In the genomic region with DNA sequence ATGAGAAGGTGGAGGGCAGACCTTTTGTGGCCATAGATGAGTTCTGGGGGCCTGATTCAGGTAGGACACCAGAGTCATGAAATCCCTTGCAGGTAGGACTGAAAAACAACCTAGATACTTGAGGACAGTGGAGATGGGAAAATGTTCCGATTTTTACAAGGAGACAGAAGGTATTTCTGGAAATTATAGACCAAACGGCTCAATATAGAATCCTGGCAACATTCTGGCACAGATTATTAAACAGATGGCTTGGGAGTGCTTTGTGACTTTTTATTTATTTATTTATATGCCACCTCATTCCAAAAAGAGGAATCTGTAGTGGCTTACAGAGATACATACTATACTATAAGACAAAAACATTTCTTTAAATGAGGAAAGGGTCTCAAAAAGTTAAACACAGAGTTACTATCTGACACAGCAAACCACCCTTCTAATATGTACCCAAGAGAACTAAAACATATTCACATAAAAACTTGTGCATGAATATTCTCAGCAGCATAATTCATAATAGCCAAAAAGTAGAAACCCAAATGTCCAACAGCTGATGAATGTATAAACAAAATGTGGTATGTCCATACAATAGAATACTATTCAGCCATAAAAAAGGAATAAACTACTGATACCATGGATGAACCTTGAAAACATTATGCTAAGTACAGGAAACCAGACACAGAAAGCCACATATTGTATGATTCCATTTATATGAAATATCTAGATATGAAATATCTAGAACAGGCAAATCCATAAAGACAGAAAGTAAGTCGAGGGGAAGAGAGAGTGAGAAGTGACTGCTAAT, we compare ENCODE assay signal across 15 cellular contexts. TPM values are rescaled to one million over a fixed set of nuclear protein-coding genes. Genes with fewer than 3 reads are reported as not detected.
DNase-seq lines count a peak whose midpoint lies in the region; ATAC-seq, FAIRE-seq and TF ChIP-seq lines count a peak whose summit lies in the region.
"Had no signal": no experiment of that assay in that cellular context is flagged by ENCODE, and none has a peak within 500 bp of the region (broad histone marks: within the 10 kb centered on the region; RNA-seq: fewer than 3 reads in every experiment).

No MANE protein-coding gene starts in this region.

- no peak overlapping the region for H2BK12ac ChIP-seq in H1 (ENCODE audit: low read depth, low read length)

- H3K4ac ChIP-seq in H1 (replicated peaks; ENCODE audit: insufficient read length, low read depth, low read length), result no peak overlapping the region

- TF ChIP-seq EP300 in H1 (IDR thresholded peaks at IDR 0.05; ENCODE audit: borderline replicate concordance in 1 of 2, low read depth in 2 of 2, low read length in 2 of 2), result no peak

- H3K4me1 Mint-ChIP-seq in activated CD8-positive, alpha-beta memory T cell treated with anti-CD3 and anti-CD28 coated beads, Interleukin-2, amount 10 ng/mL, durations not matched to agents 7 days and 5 days, result no peaks in the 10 kb centered on the region
- H3K4me1 Mint-ChIP-seq: B cell had no signal

- H3K36me3 Mint-ChIP-seq in activated CD8-positive, alpha-beta memory T cell treated with anti-CD3 and anti-CD28 coated beads, Interleukin-2, amount 10 ng/mL, durations not matched to agents 7 days and 5 days, result peaks cover 6% of the 10 kb centered on the region

- H4K8ac ChIP-seq in H1 (ENCODE audit: extremely low read depth, insufficient read depth, low read length), result no peak overlapping the region

- H3K36me3 ChIP-seq in WERI-Rb-1 (no peaks in the 10 kb centered on the region), H1 (ENCODE audit: control insufficient read depth in 2 of 4, insufficient read depth in 4 of 4, low read length in 3 of 4) (no peaks in the 10 kb centered on the region)

- no peak for ATAC-seq in activated CD8-positive, alpha-beta memory T cell treated with anti-CD3 and anti-CD28 coated beads, Interleukin-2, amount 10 ng/mL, durations not matched to agents 7 days and 5 days
- ATAC-seq in GM21360 (IDR thresholded peaks at IDR 0.05; ENCODE audit: unreplicated experiment), result no peak
- ATAC-seq: HepG2 had no signal

- POLR2A ChIA-PET in H1 (lab: Charles Lee; ENCODE audit: partially characterized antibody), result interaction anchor here (1.9 kb wide), 1 partner anchor 10 kb away, joined by 6 read pairs; no protein-coding TSS in a partner anchor

- no peaks in the 10 kb centered on the region for H4K20me1 ChIP-seq in H1 (replicated peaks in 1 of 2; ENCODE audit: control insufficient read depth in 1 of 2, insufficient read depth in 2 of 2, low read length in 2 of 2)

- no peak overlapping the region for H3K4me3 Mint-ChIP-seq in activated CD8-positive, alpha-beta memory T cell treated with anti-CD3 and anti-CD28 coated beads, Interleukin-2, amount 10 ng/mL, durations not matched to agents 7 days and 5 days
- H3K4me3 Mint-ChIP-seq: B cell; CD4-positive, alpha-beta T cell had no signal

- H2BK20ac ChIP-seq in H1 (ENCODE audit: low read length), result no peak overlapping the region

- H4K5ac ChIP-seq in H1 (ENCODE audit: insufficient read length, low read depth, low read length), result no peak overlapping the region

- no peak overlapping the region for H3K23ac ChIP-seq in H1 (ENCODE audit: insufficient read length)

- H3K9ac ChIP-seq in H1 (replicated peaks in 1 of 4; ENCODE audit: extremely low read depth in 1 of 4, low read depth in 3 of 4, low read length in 3 of 4), result no peak overlapping the region

- no peak for TF ChIP-seq CTCF in WERI-Rb-1 (IDR thresholded peaks at IDR 0.05; ENCODE audit: low read depth, low read length)
- no peak for TF ChIP-seq CTCF in H1 (IDR thresholded peaks at IDR 0.05; ENCODE audit: control extremely low read depth in 1 of 3, insufficient read depth in 1 of 3, low read depth in 1 of 3, low read length in 3 of 3)

- H2AFZ ChIP-seq in H1 (ENCODE audit: low read length), result no peak overlapping the region

- DNase-seq in activated CD8-positive, alpha-beta memory T cell treated with anti-CD3 and anti-CD28 coated beads, Interleukin-2, amount 10 ng/mL, durations not matched to agents 7 days and 5 days, result peak; percentile 7
- no peak for DNase-seq in activated CD8-positive, alpha-beta memory T cell treated with anti-CD3 and anti-CD28 coated beads, Interleukin-2, amount 50 U/mL, for 4 hours
- DNase-seq in NCI-H1694 (lab: John Stamatoyannopoulos, UW) (peak; percentile 77), WERI-Rb-1 (peak; percentile 2), H1 (ENCODE audit: low read depth in 1 of 2, low spot score in 2 of 2) (peak in 1 of 2 experiments; percentile 10), NCI-H2107 treated with DMSO at 0.1 percent for 48 hours (lab: John Stamatoyannopoulos, UW; ENCODE audit: unreplicated experiment) (no peak), NCI-H1092 treated with DMSO at 0.1 percent for 48 hours (lab: John Stamatoyannopoulos, UW) (no peak)
- DNase-seq: DMS53, HCEC 1CT had no signal

- H3K9me3 ChIP-seq in WERI-Rb-1 (ENCODE audit: severe bottlenecking) (peaks cover 29% of the 10 kb centered on the region), H1 (ENCODE audit: insufficient read depth in 2 of 2, low read depth in 1 of 2, low read length in 1 of 2) (peaks cover 0 to 4% of the 10 kb centered on the region in 2 experiments; a peak in 2 of 4 replicates)

- no peak overlapping the region for H3K18ac ChIP-seq in H1 (ENCODE audit: extremely low read depth, low read length)

- no peak overlapping the region for H3K27ac ChIP-seq in WERI-Rb-1
- H3K27ac ChIP-seq in H1 (ENCODE audit: low read depth, low read length), result no peak overlapping the region

- peaks cover 62% of the 10 kb centered on the region for H3K27me3 Mint-ChIP-seq in activated CD8-positive, alpha-beta memory T cell treated with anti-CD3 and anti-CD28 coated beads, Interleukin-2, amount 10 ng/mL, durations not matched to agents 7 days and 5 days

- no peak overlapping the region for H3K27ac Mint-ChIP-seq in activated CD8-positive, alpha-beta memory T cell treated with anti-CD3 and anti-CD28 coated beads, Interleukin-2, amount 10 ng/mL, durations not matched to agents 7 days and 5 days
- H3K27ac Mint-ChIP-seq: B cell; CD4-positive, alpha-beta T cell had no signal

- H3K56ac ChIP-seq in H1 (replicated peaks; ENCODE audit: insufficient read length, low read depth, low read length), result no peak overlapping the region

- no peak for TF ChIP-seq POLR2A in H1 (IDR thresholded peaks at IDR 0.05; ENCODE audit: control extremely low read depth in 1 of 2, low read depth in 2 of 2, low read length in 2 of 2)

- WGBS in H1 (ENCODE audit: extremely low coverage in 1 of 2, insufficient coverage in 1 of 2, insufficient read length in 1 of 2, insufficient replicate concordance in 2 of 2, low coverage in 1 of 2, low lambda C conversion rate in 2 of 2, missing lambda C conversion rate in 1 of 2), 2 experiments, result 89% methylated on average over 3 of the region's 3 CpGs; no CpG with 5 or more reads in 1 of the 2 experiments

- H3K4me3 ChIP-seq in WERI-Rb-1 (ENCODE audit: low read depth, low read length) (no peak overlapping the region), H1 (ENCODE audit: extremely low read depth in 1 of 4, insufficient read depth in 2 of 4, low read depth in 3 of 4, low read length in 4 of 4) (no peak overlapping the region)

- no peaks in the 10 kb centered on the region for H3K79me2 ChIP-seq in H1 (ENCODE audit: control insufficient read depth in 1 of 2, insufficient read depth in 2 of 2, low read length in 2 of 2)

- TF ChIP-seq RAD21 in H1 (IDR thresholded peaks at IDR 0.05 in 1 of 2, conservative IDR thresholded peaks at IDR 0.05 in 1 of 2; ENCODE audit: low read depth in 2 of 2, low read length in 2 of 2), result no peak

- no peak overlapping the region for H4K91ac ChIP-seq in H1 (replicated peaks; ENCODE audit: insufficient read length, low read length)

- H3K4me2 ChIP-seq in H1 (ENCODE audit: insufficient read depth in 1 of 2, low read depth in 2 of 2, low read length in 2 of 2), result no peak overlapping the region

- no peak overlapping the region for H2AK5ac ChIP-seq in H1 (ENCODE audit: low read depth, low read length)

- H3K14ac ChIP-seq in H1 (ENCODE audit: insufficient read length), result no peak overlapping the region

- no peak overlapping the region for H2BK5ac ChIP-seq in H1 (ENCODE audit: low read depth, low read length)

- H3K4me1 ChIP-seq in H1 (replicated peaks in 1 of 4; ENCODE audit: control insufficient read depth in 3 of 4, insufficient read depth in 4 of 4, low read length in 3 of 4), result no peaks in the 10 kb centered on the region

- H3K27me3 ChIP-seq in WERI-Rb-1 (ENCODE audit: insufficient read depth, low read depth, severe bottlenecking), result peaks cover 83% of the 10 kb centered on the region
- H3K27me3 ChIP-seq in H1 (replicated peaks in 1 of 4; ENCODE audit: control insufficient read depth in 3 of 4, extremely low read depth in 1 of 4, insufficient read depth in 3 of 4, low read length in 3 of 4), result 0 out of 7 replicates have a peak, but pooled peaks cover 0 to 2% (median 0%) of the 10 kb centered on the region in 4 experiments

- FAIRE-seq in H1 (lab: Jason Lieb, UNC), result no peak
- FAIRE-seq: GM18507, HepG2, HTR-8/SVneo had no signal

- CTCF ChIA-PET in activated CD8-positive, alpha-beta memory T cell treated with anti-CD3 and anti-CD28 coated beads, Interleukin-2, amount 10 ng/mL, durations not matched to agents 7 days and 5 days (lab: Charles Lee), result interaction anchor here (1.3 kb wide), 1 partner anchor 105 kb away, joined by 3 read pairs; no protein-coding TSS in a partner anchor
- CTCF ChIA-PET in H1 (lab: Charles Lee; ENCODE audit: partially characterized antibody), result interaction anchor here (1.2 to 1.6 kb wide), 4 partner anchors 15 to 69 kb away, joined by 3 to 6 read pairs (median 4); a partner anchor contains a TSS

- H2BK120ac ChIP-seq in H1 (replicated peaks; ENCODE audit: low read depth, low read length), result no peak overlapping the region

- H2BK15ac ChIP-seq in H1 (ENCODE audit: low read length), result no peak overlapping the region

- no peaks in the 10 kb centered on the region for H3K23me2 ChIP-seq in H1 (ENCODE audit: low read depth, low read length)

- H3K9me3 Mint-ChIP-seq in activated CD8-positive, alpha-beta memory T cell treated with anti-CD3 and anti-CD28 coated beads, Interleukin-2, amount 10 ng/mL, durations not matched to agents 7 days and 5 days (ENCODE audit: low read depth), result peaks cover 9% of the 10 kb centered on the region

- no peaks in the 10 kb centered on the region for H3K79me1 ChIP-seq in H1 (ENCODE audit: low read depth, low read length)

TF ChIP-seq in H1, 55 proteins besides CTCF, POLR2A, EP300 and RAD21 (continues in another document):
- no peak for TF ChIP-seq JUND (IDR thresholded peaks at IDR 0.05; ENCODE audit: low read length)

RNA-seq across cellular contexts. Expression of a gene that starts 49.7 kb away (rescaled TPM):
- total RNA-seq in activated CD8-positive, alpha-beta memory T cell treated with anti-CD3 and anti-CD28 coated beads, Interleukin-2, amount 10 ng/mL, durations not matched to agents 7 days and 5 days, result 1 to 10 TPM; 4.0 to 5.2 TPM
- total RNA-seq in H1 (2021; fragmentation: NEBNext Ultra II Directional; extraction: Animal tissue kit (Norgen Biotek cat#: 25700)), result 40.9 and 44.0 TPM in 2 replicates
- polyA plus RNA-seq in H1 (2011; rRNA removed), result 31.2 and 50.3 TPM in 2 replicates
- 19.7 TPM for polyA plus RNA-seq in H1 (2011; cell fraction: cytosol; rRNA removed)
- 102 TPM for polyA plus RNA-seq in H1 (2011; cell fraction: nucleus; rRNA removed)
- 35.9 to 57.1 TPM (median 46.6 TPM) in 4 replicates for polyA plus RNA-seq in H1 (2012, experiment 1 of 2)
- polyA plus RNA-seq in H1 (2012, experiment 2 of 2), result 29.8 TPM
- 31.5 TPM for polyA plus RNA-seq in H1 (2013, experiment 1 of 2)
- polyA plus RNA-seq in H1 (2013, experiment 2 of 2), result 31.7 TPM
- 37.0 and 48.0 TPM in 2 replicates for polyA minus RNA-seq in H1 (2011; rRNA and poly(A)+ RNA removed)
- polyA minus RNA-seq in H1 (2011; cell fraction: cytosol; rRNA and poly(A)+ RNA removed), result 25.8 TPM
- 61.8 TPM for polyA minus RNA-seq in H1 (2011; cell fraction: nucleus; rRNA and poly(A)+ RNA removed)

Comparison
In these comparisons a context has a peak if more than half of its experiments do, and no peak if none do; other contexts are left out.
1. DNase-seq: peak in activated CD8-positive, alpha-beta memory T cell treated with anti-CD3 and anti-CD28 coated beads, Interleukin-2, amount 10 ng/mL, durations not matched to agents 7 days and 5 days (single experiment), NCI-H1694 (single experiment) and WERI-Rb-1 (single experiment); none in activated CD8-positive, alpha-beta memory T cell treated with anti-CD3 and anti-CD28 coated beads, Interleukin-2, amount 50 U/mL, for 4 hours (single experiment), NCI-H2107 treated with DMSO at 0.1 percent for 48 hours (single experiment) and NCI-H1092 treated with DMSO at 0.1 percent for 48 hours (single experiment).